ENCODE assay signal across 1 cellular context in genomic region chr5:1010181-1010510, GRCh38.
TF ChIP-seq lines count a peak whose summit lies in the region.

No MANE protein-coding gene starts in this region.

TF ChIP-seq in K562, 482 proteins besides CTCF, POLR2A, EP300 and RAD21 (continued from another document):
- TF ChIP-seq ZBTB49 (CRISPR knock-in tag; IDR thresholded peaks at IDR 0.05; ENCODE audit: borderline replicate concordance) (no peak), MEIS2 (IDR thresholded peaks at IDR 0.05; ENCODE audit: partially characterized antibody) (no peak), GTF3C2 (IDR thresholded peaks at IDR 0.05; ENCODE audit: borderline replicate concordance, extremely low read depth, insufficient read length) (no peak), TRIM24 (IDR thresholded peaks at IDR 0.05) (no peak), CSDE1 (IDR thresholded peaks at IDR 0.05) (no peak), ESRRA (IDR thresholded peaks at IDR 0.05; ENCODE audit: borderline replicate concordance, low read depth) (no peak), SFPQ (IDR thresholded peaks at IDR 0.05; ENCODE audit: low read depth, low read length) (no peak), ZNF695 (CRISPR knock-in tag; IDR thresholded peaks at IDR 0.05) (no peak), ZNF668 (CRISPR knock-in tag; IDR thresholded peaks at IDR 0.05) (no peak), NR2F6 (CRISPR knock-in tag; IDR thresholded peaks at IDR 0.05) (no peak), NFXL1 (CRISPR knock-in tag; IDR thresholded peaks at IDR 0.05) (no peak), NCOA2 (IDR thresholded peaks at IDR 0.05; ENCODE audit: partially characterized antibody in 2 of 2) (no peak), ZBTB7A (IDR thresholded peaks at IDR 0.05; ENCODE audit: borderline replicate concordance, control insufficient read depth, low read depth, low read length) (no peak)
